Comparison of ENCODE assay signal across 8 cellular contexts in genomic region chrX:151396042-151396826, GRCh38. TPM values are rescaled to one million over a fixed set of nuclear protein-coding genes. Genes with fewer than 3 reads are reported as not detected.
DNase-seq lines count a peak whose midpoint lies in the region; ATAC-seq and TF ChIP-seq lines count a peak whose summit lies in the region.

No MANE protein-coding gene starts in this region.

- H3K9ac ChIP-seq in skeletal muscle satellite cell (ENCODE audit: low read depth, low read length), result peak overlapping the region; percentile 95

- H3K9me3 ChIP-seq in RWPE2 (ENCODE audit: severe bottlenecking), result no peaks in the 10 kb centered on the region
- H3K9me3 ChIP-seq in ascending aorta, result no peaks in the 10 kb centered on the region
- no peaks in the 10 kb centered on the region for H3K9me3 ChIP-seq in iPS DF 6.9 (ENCODE audit: control insufficient read depth, insufficient read depth, low read length)
- H3K9me3 ChIP-seq in skeletal muscle satellite cell (replicated peaks; ENCODE audit: low read length), result no peaks in the 10 kb centered on the region

- ATAC-seq in GM19468 (IDR thresholded peaks at IDR 0.05; ENCODE audit: extremely low read depth, unreplicated experiment) (peak; percentile 5), RWPE2 (ENCODE audit: low read depth) (peak; percentile 47)

- peak overlapping the region; percentile 98 for H3K27ac ChIP-seq in HL-60 (replicated peaks)
- peak overlapping the region; percentile 58 for H3K27ac ChIP-seq in RWPE2 (ENCODE audit: poor library complexity, severe bottlenecking)
- peak overlapping the region; percentile 87 to 94 for H3K27ac ChIP-seq in ascending aorta
- H3K27ac ChIP-seq in iPS DF 6.9 (ENCODE audit: low read length), result no peak overlapping the region

- no peaks in the 10 kb centered on the region for H3K36me3 ChIP-seq in RWPE2 (ENCODE audit: low read depth)
- H3K36me3 ChIP-seq in ascending aorta, result no peaks in the 10 kb centered on the region
- no peaks in the 10 kb centered on the region for H3K36me3 ChIP-seq in iPS DF 6.9 (ENCODE audit: control insufficient read depth, insufficient read depth, low read length)
- H3K36me3 ChIP-seq in skeletal muscle satellite cell (ENCODE audit: insufficient read depth, low read length), result no peaks in the 10 kb centered on the region

- no peaks in the 10 kb centered on the region for H3K27me3 ChIP-seq in HL-60 (ENCODE audit: insufficient read depth, poor library complexity, severe bottlenecking)
- no peaks in the 10 kb centered on the region for H3K27me3 ChIP-seq in RWPE2 (ENCODE audit: insufficient read depth, poor library complexity, severe bottlenecking)
- H3K27me3 ChIP-seq in ascending aorta, result no peaks in the 10 kb centered on the region
- no peaks in the 10 kb centered on the region for H3K27me3 ChIP-seq in iPS DF 6.9 (ENCODE audit: control insufficient read depth, insufficient read depth, low read length)
- no peaks in the 10 kb centered on the region for H3K27me3 ChIP-seq in skeletal muscle satellite cell (ENCODE audit: control insufficient read depth, insufficient read depth, low read length)

- H3K4me2 ChIP-seq in skeletal muscle satellite cell (ENCODE audit: low read length), result peak overlapping the region; percentile 88

- H3K4me1 ChIP-seq in RWPE2 (ENCODE audit: insufficient read depth, poor library complexity, severe bottlenecking), result no peaks in the 10 kb centered on the region
- no peaks in the 10 kb centered on the region for H3K4me1 ChIP-seq in ascending aorta
- H3K4me1 ChIP-seq in iPS DF 6.9 (ENCODE audit: control insufficient read depth, insufficient read depth, low read length), result no peaks in the 10 kb centered on the region; the same call in 1 of the 2 replicates
- H3K4me1 ChIP-seq in skeletal muscle satellite cell (ENCODE audit: control insufficient read depth, insufficient read depth, low read length), result peaks cover 2% of the 10 kb centered on the region

- H3K4me3 ChIP-seq in HL-60 (replicated peaks; ENCODE audit: insufficient read depth, low read length) (peak overlapping the region; percentile 40), RWPE2 (ENCODE audit: severe bottlenecking) (peak overlapping the region; percentile 52), ascending aorta (peak overlapping the region; percentile 75 to 82), iPS DF 6.9 (ENCODE audit: low read length) (peak overlapping the region; percentile 94; the same call in 1 of the 2 replicates), skeletal muscle satellite cell (ENCODE audit: low read length) (peak overlapping the region; percentile 93)

- DNase-seq in COR-L47 (lab: John Stamatoyannopoulos, UW), result peak; percentile 77
- DNase-seq in HL-60 (ENCODE audit: low read depth in 1 of 2, low spot score in 1 of 2), result peak in 1 of 2 experiments; percentile 17
- no peak for DNase-seq in RWPE2 (ENCODE audit: low spot score)
- peak in 1 of 2 donors; percentile 68 for DNase-seq in ascending aorta (ENCODE audit: low spot score in 2 of 2)
- DNase-seq in iPS DF 6.9 (ENCODE audit: low read depth, low spot score), result no peak
- no peak for DNase-seq in pons (ENCODE audit: low spot score)

- intact Hi-C loops in ascending aorta (cut with DNase I), result loop anchor here (5.0 to 10.0 kb wide), 6 partner anchors 521 to 1936 kb away; partner anchors contain the start of genes CETN2, EOLA2, GABRE and MTMR1

- no CpG with 5 or more reads among the region's 20 CpGs for WGBS in iPS DF 6.9 (ENCODE audit: insufficient coverage, insufficient read length)

- TF ChIP-seq CTCF in HL-60 (IDR thresholded peaks at IDR 0.05; ENCODE audit: insufficient read depth, low read length) (no peak), RWPE2 (IDR thresholded peaks at IDR 0.05; ENCODE audit: poor library complexity, severe bottlenecking) (no peak), ascending aorta (IDR thresholded peaks at IDR 0.05) (no peak)

RNA-seq across cellular contexts. Expression of gene VMA21, which starts 0.8 kb away (rescaled TPM):
- 10.0 TPM for total RNA-seq in ascending aorta
- total RNA-seq in skeletal muscle satellite cell (2012; rRNA removed), result 59.8 and 71.2 TPM in 2 replicates

Comparison
In these comparisons a context has a peak if more than half of its experiments do, and no peak if none do; other contexts are left out.
1. H3K4me3 ChIP-seq: peak in every context shown above with its lines; median percentile 94 in iPS DF 6.9; 93 in skeletal muscle satellite cell; 78 in ascending aorta; 52 in RWPE2; 40 in HL-60.